ENCODE assay signal across 27 cellular contexts in genomic region chr11:78244080-78244479, GRCh38. TPM values are rescaled to one million over a fixed set of nuclear protein-coding genes. Genes with fewer than 3 reads are reported as not detected.
DNase-seq lines count a peak whose midpoint lies in the region; ATAC-seq, FAIRE-seq and TF ChIP-seq lines count a peak whose summit lies in the region.
"Had no signal": no experiment of that assay in that cellular context is flagged by ENCODE, and none has a peak within 500 bp of the region (broad histone marks: within the 10 kb centered on the region; RNA-seq: fewer than 3 reads in every experiment).

No MANE protein-coding gene starts in this region.

- H2BK120ac ChIP-seq in mesendoderm (ENCODE audit: low read depth, low read length) = no peak overlapping the region

- H3K36me3 ChIP-seq in astrocyte (ENCODE audit: insufficient read depth, low read length) (peaks cover 3% of the 10 kb centered on the region), mesendoderm (ENCODE audit: control insufficient read depth, insufficient read depth, low read length) (no peaks in the 10 kb centered on the region), aorta (ENCODE audit: control insufficient read depth in 1 of 2, insufficient read depth in 2 of 2, low read length in 1 of 2) (peaks cover 0 to 3% of the 10 kb centered on the region in 2 donors), Karpas-422 (ENCODE audit: insufficient read depth, low read length) (0 out of 2 replicates have a peak, but pooled peaks cover 3% of the 10 kb centered on the region)
- H3K36me3 ChIP-seq: colonic mucosa had no signal

- no peaks in the 10 kb centered on the region for H3K4me1 Mint-ChIP-seq in astrocyte (ENCODE audit: low read depth, unreplicated experiment)

- H3K9me2 ChIP-seq in Karpas-422 (replicated peaks; ENCODE audit: insufficient read depth, low read length) = no peaks in the 10 kb centered on the region

- H3K27me3 Mint-ChIP-seq in astrocyte (ENCODE audit: low read depth, unreplicated experiment) = no peaks in the 10 kb centered on the region
- H3K27me3 Mint-ChIP-seq: activated CD4-positive, alpha-beta memory T cell treated with anti-CD3 and anti-CD28 coated beads, Interleukin-2, amount 10 ng/mL, durations not matched to agents 7 days and 5 days; naive B cell had no signal

- no peak overlapping the region for H3K23ac ChIP-seq in mesendoderm (ENCODE audit: low read length)

- no peaks in the 10 kb centered on the region for H3K79me1 ChIP-seq in mesendoderm (ENCODE audit: low read length)

- peaks cover 6% of the 10 kb centered on the region for H3K9me3 Mint-ChIP-seq in astrocyte (ENCODE audit: unreplicated experiment)

- H2BK15ac ChIP-seq in mesendoderm (replicated peaks; ENCODE audit: low read depth) = no peak overlapping the region

- H4K8ac ChIP-seq in mesendoderm (ENCODE audit: low read depth, low read length) = no peak overlapping the region

- no peak overlapping the region for H2BK5ac ChIP-seq in mesendoderm (ENCODE audit: low read length)

- H3K27ac ChIP-seq in astrocyte (ENCODE audit: low read depth, low read length) (no peak overlapping the region), mesendoderm (ENCODE audit: low read depth, low read length) (no peak overlapping the region), aorta (ENCODE audit: low read depth in 1 of 2, low read length in 2 of 2) (peak overlapping the region in 1 of 2 donors; percentile 33), Karpas-422 (ENCODE audit: low read length) (no peak overlapping the region)
- H3K27ac ChIP-seq: body of pancreas, colonic mucosa, hepatocyte, testis had no signal

- H3K4me2 ChIP-seq in astrocyte (ENCODE audit: low read length) (peak overlapping the region; percentile 49), mesendoderm (ENCODE audit: low read length) (no peak overlapping the region), Karpas-422 (ENCODE audit: low read depth, low read length, poor library complexity, severe bottlenecking) (no peak overlapping the region)
- H3K4me2 ChIP-seq: hepatocyte had no signal

- no CpG with 5 or more reads among the region's 2 CpGs for WGBS in mesendoderm (ENCODE audit: extremely low coverage, insufficient coverage, low lambda C conversion rate)
- 3 to 7% methylated on average over 2 of the region's 2 CpGs for WGBS in aorta, 2 donors

- ATAC-seq in left ventricle myocardium superior = peak; percentile 55
- peak; percentile 67 for ATAC-seq in aorta (ENCODE audit: low FRiP score)
- ATAC-seq: body of pancreas, GM12878 had no signal

- H2AK5ac ChIP-seq in mesendoderm (ENCODE audit: low read length) = no peak overlapping the region

- H3K79me2 ChIP-seq in astrocyte (ENCODE audit: insufficient read depth, low read length) = no peaks in the 10 kb centered on the region
- H3K79me2 ChIP-seq in mesendoderm (ENCODE audit: control insufficient read depth, insufficient read depth, low read length) = no peaks in the 10 kb centered on the region
- no peaks in the 10 kb centered on the region for H3K79me2 ChIP-seq in Karpas-422 (ENCODE audit: low read length)

- no peak overlapping the region for H3K27ac Mint-ChIP-seq in astrocyte (ENCODE audit: unreplicated experiment)
- H3K27ac Mint-ChIP-seq: activated CD4-positive, alpha-beta memory T cell treated with anti-CD3 and anti-CD28 coated beads, Interleukin-2, amount 10 ng/mL, durations not matched to agents 7 days and 5 days; HFFc6; T-helper 1 cell treated with Interleukin-12 subunit alpha and Interleukin-12 subunit beta and Interleukin-4 antibody, amounts not matched to agents 30 μg/mL and 1 μg/mL, for 36 hours had no signal

- H2AFZ ChIP-seq in astrocyte (ENCODE audit: low read depth, low read length) = no peak overlapping the region
- H2AFZ ChIP-seq in Karpas-422 (ENCODE audit: low read length) = no peak overlapping the region
- H2AFZ ChIP-seq: hepatocyte had no signal

- H3K27me3 ChIP-seq in astrocyte (ENCODE audit: insufficient read depth, low read length) (no peaks in the 10 kb centered on the region), mesendoderm (ENCODE audit: insufficient read depth, low read length, poor library complexity) (no peaks in the 10 kb centered on the region), aorta (ENCODE audit: control insufficient read depth in 1 of 2, insufficient read depth in 2 of 2, low read length in 1 of 2) (no peaks in the 10 kb centered on the region), Karpas-422 (ENCODE audit: low read length) (no peaks in the 10 kb centered on the region)
- H3K27me3 ChIP-seq: body of pancreas, colonic mucosa, hepatocyte, testis had no signal

- no peak for TF ChIP-seq CTCF in astrocyte (IDR thresholded peaks at IDR 0.05; ENCODE audit: insufficient read depth, low read depth, low read length)

- H3K9ac ChIP-seq in astrocyte (ENCODE audit: low read length) (no peak overlapping the region), mesendoderm (ENCODE audit: low read length) (no peak overlapping the region), Karpas-422 (ENCODE audit: low read length) (no peak overlapping the region)

- H4K20me1 ChIP-seq in astrocyte (ENCODE audit: insufficient read depth, low read length) (no peaks in the 10 kb centered on the region), Karpas-422 (ENCODE audit: insufficient read depth, low read depth, low read length) (no peaks in the 10 kb centered on the region)

- H3K9me3 ChIP-seq in astrocyte (ENCODE audit: insufficient read depth, low read depth, low read length) (peaks cover 5% of the 10 kb centered on the region), aorta (ENCODE audit: control insufficient read depth, low read length) (no peaks in the 10 kb centered on the region), Karpas-422 (ENCODE audit: low read length) (peaks cover 14% of the 10 kb centered on the region)
- H3K9me3 ChIP-seq: body of pancreas, colonic mucosa, testis had no signal

- H4K5ac ChIP-seq in mesendoderm (ENCODE audit: low read length) = no peak overlapping the region

- no peak overlapping the region for H3K4me3 Mint-ChIP-seq in astrocyte (ENCODE audit: unreplicated experiment)
- H3K4me3 Mint-ChIP-seq: activated CD4-positive, alpha-beta memory T cell treated with anti-CD3 and anti-CD28 coated beads, Interleukin-2, amount 10 ng/mL, durations not matched to agents 7 days and 5 days; CD14-positive monocyte; HFFc6; naive B cell; T-helper 1 cell treated with Interleukin-12 subunit alpha and Interleukin-12 subunit beta and Interleukin-4 antibody, amounts not matched to agents 30 μg/mL and 1 μg/mL, for 36 hours had no signal

- FAIRE-seq in astrocyte (lab: Jason Lieb, UNC) = no peak
- FAIRE-seq: endometrium, GM12878 had no signal

- H3K4me1 ChIP-seq in astrocyte (ENCODE audit: insufficient read depth, low read length) (peaks cover 3% of the 10 kb centered on the region), mesendoderm (ENCODE audit: control insufficient read depth, low read depth, low read length) (no peaks in the 10 kb centered on the region), aorta (ENCODE audit: control insufficient read depth in 1 of 2, insufficient read depth in 2 of 2, low read length in 2 of 2) (peaks cover 0 to 5% of the 10 kb centered on the region in 2 donors), Karpas-422 (ENCODE audit: low read length) (peaks cover 6% of the 10 kb centered on the region)
- H3K4me1 ChIP-seq: body of pancreas, colonic mucosa, testis had no signal

- peak overlapping the region; percentile 15 for H3K56ac ChIP-seq in mesendoderm (ENCODE audit: low read length)

- intact Hi-C loops in left ventricle myocardium superior (cut with micrococcal nuclease) = no loop called here
- intact Hi-C loops in cardiac septum (cut with DNase I) = no loop called here
- intact Hi-C loops in aorta (cut with DNase I) = no loop called here

- no peak for DNase-seq in left ventricle myocardium superior
- no peak for DNase-seq in cardiac septum (ENCODE audit: low spot score)
- DNase-seq in astrocyte (ENCODE audit: low read depth) = peak; percentile 46
- DNase-seq in mesendoderm = no peak
- peak in 1 of 2 donors; percentile 59 for DNase-seq in aorta
- DNase-seq in activated CD8-positive, alpha-beta memory T cell treated with anti-CD3 and anti-CD28 coated beads for 24 hours = no peak
- no peak for DNase-seq in Karpas-422
- no peak for DNase-seq in NCI-H510A treated with DMSO at 0.1 percent for 48 hours (lab: John Stamatoyannopoulos, UW)
- DNase-seq: ACHN; activated CD4-positive, alpha-beta memory T cell treated with anti-CD3 and anti-CD28 coated beads, Interleukin-2, amount 10 ng/mL, durations not matched to agents 7 days and 5 days; activated naive CD4-positive, alpha-beta T cell treated with Interleukin-2 at 50 U/mL for 16 hours; activated T-cell treated with anti-CD3 and anti-CD28 coated beads, Interleukin-2, amount 50 U/mL, for 1 hour; body of pancreas; colonic mucosa; mammary epithelial cell; naive B cell; NCI-H1694; NCI-H82; SHP77 treated with DMSO at 0.1 percent for 48 hours; stimulated activated CD4-positive, alpha-beta T cell treated with anti-CD3 and anti-CD28 coated beads, Interleukin-15, amount 100 ng/mL, for 24 hours; testis had no signal

- H3K4me3 ChIP-seq in astrocyte (ENCODE audit: insufficient read depth, low read depth, low read length) (no peak overlapping the region), mesendoderm (ENCODE audit: low read length) (no peak overlapping the region), aorta (ENCODE audit: low read length in 2 of 2) (no peak overlapping the region), Karpas-422 (ENCODE audit: low read length) (no peak overlapping the region)
- H3K4me3 ChIP-seq: body of pancreas, colonic mucosa, GM12878, hepatocyte, testis had no signal

- peaks cover 33% of the 10 kb centered on the region for H3K36me3 Mint-ChIP-seq in astrocyte (ENCODE audit: low read depth, unreplicated experiment)

- peak overlapping the region; percentile 64 for H3K18ac ChIP-seq in mesendoderm (ENCODE audit: low read length)

- no peak overlapping the region for H3K4ac ChIP-seq in mesendoderm (ENCODE audit: low read depth, low read length)

RNA-seq across cellular contexts. Expression of gene USP35, which starts 55.4 kb away (rescaled TPM):
- 4.7 TPM for total RNA-seq in left ventricle myocardium superior
- 8.9 TPM for total RNA-seq in cardiac septum
- total RNA-seq in astrocyte = 16.2 and 18.7 TPM in 2 replicates
- polyA plus RNA-seq in mesendoderm (2013, experiment 1 of 2) = 1.7 TPM
- polyA plus RNA-seq in mesendoderm (2013, experiment 2 of 2) = 1.6 TPM
- total RNA-seq in aorta = 10 to 100 TPM; 26.8 to 28.0 TPM
- polyA plus RNA-seq in aorta = 10 to 100 TPM in 1 of 2 donors, 1 to 10 TPM in 1; 3.0 to 18.7 TPM
- total RNA-seq in Karpas-422 (2014; rRNA removed; shearing (Covaris generic); ENCODE audit: low replicate concordance) = 1.7 and 2.5 TPM in 2 replicates

RNA-seq across cellular contexts. Expression of gene KCTD21, which starts 55.7 kb away (rescaled TPM):
- total RNA-seq in left ventricle myocardium superior (8.5 TPM), cardiac septum (8.5 TPM), astrocyte (12.9 and 14.0 TPM in 2 replicates), aorta (10 to 100 TPM; 14.0 to 16.1 TPM)
- 0.97 TPM for polyA plus RNA-seq in mesendoderm (2013, experiment 1 of 2)
- 1.0 TPM for polyA plus RNA-seq in mesendoderm (2013, experiment 2 of 2)
- polyA plus RNA-seq in aorta = 1 to 10 TPM; 4.8 to 7.5 TPM
- total RNA-seq in Karpas-422 (2014; rRNA removed; shearing (Covaris generic); ENCODE audit: low replicate concordance) = 1.2 and 1.8 TPM in 2 replicates
